Comparison of ENCODE assay signal across 9 cellular contexts in the genomic region with DNA sequence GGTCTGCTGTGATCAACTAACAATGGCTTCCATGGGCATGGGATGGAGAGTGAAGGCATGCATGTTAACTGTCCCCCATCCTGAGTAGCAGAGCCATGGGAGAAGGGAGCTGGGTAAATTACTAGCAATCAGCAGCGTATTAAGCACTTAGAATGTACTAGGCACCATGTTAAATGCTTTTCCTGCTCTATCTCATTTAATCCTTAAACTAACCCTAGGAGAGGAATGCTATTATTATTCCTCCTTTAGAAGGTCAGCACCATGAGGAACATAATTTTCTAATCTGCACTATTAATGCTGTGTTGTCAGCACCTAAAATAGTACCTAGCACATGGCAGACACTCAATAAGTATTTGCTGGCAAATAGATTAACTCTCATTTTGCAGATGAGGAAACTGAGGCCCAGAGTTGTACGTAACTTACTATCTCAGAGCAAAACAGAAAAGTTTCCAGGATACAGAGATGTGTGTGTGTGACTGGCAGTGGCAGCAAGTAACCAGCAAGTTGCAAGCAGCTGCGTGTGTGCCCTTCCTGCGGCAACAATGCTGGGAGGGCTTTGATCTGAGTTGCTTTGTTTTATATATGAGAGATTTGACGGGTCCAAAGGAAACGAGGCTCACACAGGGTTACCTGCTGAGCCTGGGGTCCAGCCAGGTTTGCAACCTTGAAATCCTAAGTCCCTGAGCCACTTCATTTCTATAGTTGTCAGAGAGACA. TPM values are rescaled to one million over a fixed set of nuclear protein-coding genes. Genes with fewer than 3 reads are reported as not detected.
DNase-seq lines count a peak whose midpoint lies in the region; ATAC-seq and TF ChIP-seq lines count a peak whose summit lies in the region.
"Had no signal": no experiment of that assay in that cellular context is flagged by ENCODE, and none has a peak within 500 bp of the region (broad histone marks: within the 10 kb centered on the region; RNA-seq: fewer than 3 reads in every experiment).

No MANE protein-coding gene starts in this region.

- TF ChIP-seq CTCF in CD8-positive, alpha-beta T cell (IDR thresholded peaks at IDR 0.05) = no peak
- TF ChIP-seq CTCF in HL-60 (IDR thresholded peaks at IDR 0.05; ENCODE audit: insufficient read depth, low read length) = no peak
- TF ChIP-seq CTCF in osteocyte (IDR thresholded peaks at IDR 0.05) = no peak

- H3K36me3 Mint-ChIP-seq in CD8-positive, alpha-beta T cell = no peaks in the 10 kb centered on the region
- H3K36me3 Mint-ChIP-seq in activated naive CD8-positive, alpha-beta T cell treated with anti-CD3 and anti-CD28 coated beads, Interleukin-2, amount 10 ng/mL, durations not matched to agents 7 days and 5 days = peaks cover 3% of the 10 kb centered on the region
- H3K36me3 Mint-ChIP-seq in osteocyte (ENCODE audit: unreplicated experiment) = no peaks in the 10 kb centered on the region

- H3K9me3 ChIP-seq in CD8-positive, alpha-beta T cell (ENCODE audit: low read length) = no peaks in the 10 kb centered on the region

- H3K4me1 Mint-ChIP-seq in CD8-positive, alpha-beta T cell (ENCODE audit: low read depth) = peaks cover 29% of the 10 kb centered on the region
- H3K4me1 Mint-ChIP-seq in activated naive CD8-positive, alpha-beta T cell treated with anti-CD3 and anti-CD28 coated beads, Interleukin-2, amount 10 ng/mL, durations not matched to agents 7 days and 5 days = peaks cover 43% of the 10 kb centered on the region
- peaks cover 24% of the 10 kb centered on the region for H3K4me1 Mint-ChIP-seq in osteocyte (ENCODE audit: unreplicated experiment)

- peak in 2 of 7 experiments; percentile 20 to 45 for DNase-seq in CD8-positive, alpha-beta T cell
- no peak for DNase-seq in HL-60 (ENCODE audit: low read depth in 1 of 2, low spot score in 1 of 2)
- DNase-seq in activated naive CD8-positive, alpha-beta T cell treated with anti-CD3 and anti-CD28 coated beads, Interleukin-2, amount 10 ng/mL, durations not matched to agents 7 days and 5 days = no peak
- no peak for DNase-seq in osteocyte (ENCODE audit: extremely low spot score, unreplicated experiment)
- DNase-seq in NCI-H146 treated with DMSO at 0.1 percent for 48 hours (lab: John Stamatoyannopoulos, UW; ENCODE audit: unreplicated experiment) = no peak
- no peak for DNase-seq in NCI-H2196 (lab: John Stamatoyannopoulos, UW; ENCODE audit: unreplicated experiment)
- no peak for DNase-seq in activated CD4-positive, CD25-positive, alpha-beta regulatory T cell (lab: John Stamatoyannopoulos, UW)
- DNase-seq: effector CD4-positive, alpha-beta T cell; NCI-H1930 had no signal

- POLR2A ChIA-PET in CD8-positive, alpha-beta T cell (lab: Charles Lee) = interaction anchor here (1.0 to 1.1 kb wide), 2 partner anchors 89 to 97 kb away, joined by 3 read pairs; no protein-coding TSS in a partner anchor
- POLR2A ChIA-PET in activated naive CD8-positive, alpha-beta T cell treated with anti-CD3 and anti-CD28 coated beads, Interleukin-2, amount 10 ng/mL, durations not matched to agents 7 days and 5 days (lab: Charles Lee) = interaction anchor here (0.5 to 1.6 kb wide), 5 partner anchors 14 to 123 kb away, joined by 3 to 6 read pairs (median 4); no protein-coding TSS in a partner anchor

- intact Hi-C loops in CD8-positive, alpha-beta T cell (cut with DNase I, micrococcal nuclease) = no loop called here

- no peaks in the 10 kb centered on the region for H3K27me3 ChIP-seq in CD8-positive, alpha-beta T cell (ENCODE audit: insufficient read depth, low read length)
- H3K27me3 ChIP-seq in HL-60 (ENCODE audit: insufficient read depth, poor library complexity, severe bottlenecking) = no peaks in the 10 kb centered on the region

- peaks cover 33% of the 10 kb centered on the region for H3K4me1 ChIP-seq in CD8-positive, alpha-beta T cell (ENCODE audit: insufficient read depth, low read length)

- no peaks in the 10 kb centered on the region for H3K36me3 ChIP-seq in CD8-positive, alpha-beta T cell (ENCODE audit: insufficient read depth, low read length)

- no peak overlapping the region for H3K27ac ChIP-seq in CD8-positive, alpha-beta T cell (ENCODE audit: low read depth, low read length)
- peak overlapping the region; percentile 75 for H3K27ac ChIP-seq in HL-60 (replicated peaks)

- CTCF ChIA-PET in CD8-positive, alpha-beta T cell (lab: Charles Lee) = interaction anchor here (0.9 to 2.8 kb wide), 8 partner anchors 13 to 136 kb away, joined by 3 to 10 read pairs (median 5); no protein-coding TSS in a partner anchor

- H3K27ac Mint-ChIP-seq in CD8-positive, alpha-beta T cell = peak overlapping the region; percentile 87
- H3K27ac Mint-ChIP-seq in activated naive CD8-positive, alpha-beta T cell treated with anti-CD3 and anti-CD28 coated beads, Interleukin-2, amount 10 ng/mL, durations not matched to agents 7 days and 5 days = peak overlapping the region; percentile 88
- peak overlapping the region; percentile 60 for H3K27ac Mint-ChIP-seq in osteocyte (ENCODE audit: unreplicated experiment)

- peak overlapping the region; percentile 63 for H3K4me3 Mint-ChIP-seq in CD8-positive, alpha-beta T cell
- H3K4me3 Mint-ChIP-seq in activated naive CD8-positive, alpha-beta T cell treated with anti-CD3 and anti-CD28 coated beads, Interleukin-2, amount 10 ng/mL, durations not matched to agents 7 days and 5 days = peak overlapping the region; percentile 75
- no peak overlapping the region for H3K4me3 Mint-ChIP-seq in osteocyte (ENCODE audit: unreplicated experiment)

- no peak overlapping the region for H3K4me3 ChIP-seq in CD8-positive, alpha-beta T cell (ENCODE audit: low read depth, low read length)
- H3K4me3 ChIP-seq in HL-60 (replicated peaks; ENCODE audit: insufficient read depth, low read length) = no peak overlapping the region; the same call in 1 of the 2 replicates

- H3K9me3 Mint-ChIP-seq in CD8-positive, alpha-beta T cell = no peaks in the 10 kb centered on the region
- no peaks in the 10 kb centered on the region for H3K9me3 Mint-ChIP-seq in activated naive CD8-positive, alpha-beta T cell treated with anti-CD3 and anti-CD28 coated beads, Interleukin-2, amount 10 ng/mL, durations not matched to agents 7 days and 5 days
- H3K9me3 Mint-ChIP-seq in osteocyte (ENCODE audit: unreplicated experiment) = no peaks in the 10 kb centered on the region

- ATAC-seq in CD8-positive, alpha-beta T cell = peak; percentile 52
- peak; percentile 35 for ATAC-seq in activated naive CD8-positive, alpha-beta T cell treated with anti-CD3 and anti-CD28 coated beads, Interleukin-2, amount 10 ng/mL, durations not matched to agents 7 days and 5 days (ENCODE audit: low read depth)

- no peaks in the 10 kb centered on the region for H3K27me3 Mint-ChIP-seq in CD8-positive, alpha-beta T cell (ENCODE audit: low read depth)
- H3K27me3 Mint-ChIP-seq in activated naive CD8-positive, alpha-beta T cell treated with anti-CD3 and anti-CD28 coated beads, Interleukin-2, amount 10 ng/mL, durations not matched to agents 7 days and 5 days = peaks cover 24% of the 10 kb centered on the region
- H3K27me3 Mint-ChIP-seq in osteocyte (ENCODE audit: unreplicated experiment) = no peaks in the 10 kb centered on the region

RNA-seq across cellular contexts. Expression of a gene that starts 6.5 kb away (rescaled TPM):
- 10 to 100 TPM; 50.8 to 56.5 TPM for total RNA-seq in CD8-positive, alpha-beta T cell
- 10 to 100 TPM; 66.8 to 72.6 TPM for total RNA-seq in activated naive CD8-positive, alpha-beta T cell treated with anti-CD3 and anti-CD28 coated beads, Interleukin-2, amount 10 ng/mL, durations not matched to agents 7 days and 5 days
- 49.0 and 50.0 TPM in 2 replicates for total RNA-seq in osteocyte

RNA-seq across cellular contexts. Expression of a gene that starts 23.9 kb away (rescaled TPM):
- total RNA-seq in CD8-positive, alpha-beta T cell = 100 to 1,000 TPM; 194 to 199 TPM
- total RNA-seq in activated naive CD8-positive, alpha-beta T cell treated with anti-CD3 and anti-CD28 coated beads, Interleukin-2, amount 10 ng/mL, durations not matched to agents 7 days and 5 days = 100 to 1,000 TPM; 657 to 664 TPM
- 102 and 103 TPM in 2 replicates for total RNA-seq in osteocyte

RNA-seq across cellular contexts. Expression of a gene that starts 58.0 kb away (rescaled TPM):
- 100 to 1,000 TPM; 104 to 107 TPM for total RNA-seq in CD8-positive, alpha-beta T cell
- total RNA-seq in activated naive CD8-positive, alpha-beta T cell treated with anti-CD3 and anti-CD28 coated beads, Interleukin-2, amount 10 ng/mL, durations not matched to agents 7 days and 5 days = 10 to 100 TPM; 75.2 to 75.8 TPM
- total RNA-seq in osteocyte = 46.3 and 56.6 TPM in 2 replicates
